In genomic region chr17:10251212-10251948, GRCh38 we compare ENCODE assay signal across 11 cellular contexts.
DNase-seq lines count a peak whose midpoint lies in the region; ATAC-seq and TF ChIP-seq lines count a peak whose summit lies in the region.
"Had no signal": no experiment of that assay in that cellular context is flagged by ENCODE, and none has a peak within 500 bp of the region (broad histone marks: within the 10 kb centered on the region; RNA-seq: fewer than 3 reads in every experiment).

No MANE protein-coding gene starts in this region.

- H3K9ac ChIP-seq in OCI-LY3 (ENCODE audit: low read length) = no peak overlapping the region

- no peak overlapping the region for H2AFZ ChIP-seq in OCI-LY3 (ENCODE audit: low read depth, low read length)

- H3K4me2 ChIP-seq in OCI-LY3 (ENCODE audit: low read length) = peak overlapping the region; percentile 18; the same call in 1 of the 2 replicates

- H4K20me1 ChIP-seq in OCI-LY3 (ENCODE audit: insufficient read depth, low read length) = no peaks in the 10 kb centered on the region

- H3K27me3 ChIP-seq in OCI-LY3 (ENCODE audit: low read depth, low read length) = no peaks in the 10 kb centered on the region
- H3K27me3 ChIP-seq: Peyer's patch had no signal

- peak overlapping the region; percentile 1 for H3K4me3 ChIP-seq in GM12865 (ENCODE audit: low read depth, low read length)
- no peak overlapping the region for H3K4me3 ChIP-seq in OCI-LY3 (ENCODE audit: low read length)
- H3K4me3 ChIP-seq: Peyer's patch had no signal

- no peaks in the 10 kb centered on the region for H3K79me2 ChIP-seq in OCI-LY3 (ENCODE audit: low read length)

- TF ChIP-seq CTCF in GM12865 (IDR thresholded peaks at IDR 0.05; ENCODE audit: insufficient read depth, low read depth, low read length, missing control alignments) (no peak), OCI-LY3 (IDR thresholded peaks at IDR 0.05; ENCODE audit: low read depth, low read length) (no peak)

- H3K36me3 ChIP-seq in OCI-LY3 (replicated peaks; ENCODE audit: low read depth, low read length) = no peaks in the 10 kb centered on the region
- H3K36me3 ChIP-seq: Peyer's patch had no signal

- no peaks in the 10 kb centered on the region for H3K9me3 ChIP-seq in OCI-LY3 (ENCODE audit: insufficient read depth, low read length)
- H3K9me3 ChIP-seq: Peyer's patch had no signal

- DNase-seq in GM12865 (ENCODE audit: low read depth) (peak; percentile 86), NCI-H1105 treated with DMSO at 0.1 percent for 48 hours (lab: John Stamatoyannopoulos, UW) (no peak), DMS53 treated with DMSO at 0.1 percent for 48 hours (lab: John Stamatoyannopoulos, UW; ENCODE audit: unreplicated experiment) (no peak), NCI-H2029 (lab: John Stamatoyannopoulos, UW) (no peak), COR-L47 (lab: John Stamatoyannopoulos, UW) (no peak)
- DNase-seq: kidney glomerular epithelial cell, Peyer's patch had no signal

- peak; percentile 86 for ATAC-seq in GM19397 (IDR thresholded peaks at IDR 0.05; ENCODE audit: unreplicated experiment)
- peak; percentile 87 for ATAC-seq in HG02938 (IDR thresholded peaks at IDR 0.05; ENCODE audit: unreplicated experiment)

- no peak overlapping the region for H3K27ac ChIP-seq in OCI-LY3 (ENCODE audit: low read length)
- H3K27ac ChIP-seq: epithelial cell of prostate, Peyer's patch had no signal

- peaks cover 8% of the 10 kb centered on the region for H3K4me1 ChIP-seq in OCI-LY3 (ENCODE audit: low read length)
- H3K4me1 ChIP-seq: Peyer's patch had no signal
